ENCODE assay signal across 8 cellular contexts in genomic region chr9:95494416-95495371, GRCh38. TPM values are rescaled to one million over a fixed set of nuclear protein-coding genes. Genes with fewer than 3 reads are reported as not detected.
DNase-seq lines count a peak whose midpoint lies in the region; ATAC-seq and TF ChIP-seq lines count a peak whose summit lies in the region.

No MANE protein-coding gene starts in this region.

- no peaks in the 10 kb centered on the region for H4K20me1 ChIP-seq in MM.1S (ENCODE audit: insufficient read depth, low read length)
- H4K20me1 ChIP-seq in neural cell (ENCODE audit: insufficient read depth): no peaks in the 10 kb centered on the region

- peak; percentile 87 for DNase-seq in ELF-1 (ENCODE audit: low read depth, low spot score)
- peak; percentile 94 for DNase-seq in MM.1S
- DNase-seq in T-helper 1 cell: peak; percentile 58 to 84 (median 78)
- DNase-seq in amniotic epithelial cell (ENCODE audit: low read depth): peak; percentile 84
- peak; percentile 86 for DNase-seq in ureter (ENCODE audit: low spot score)
- DNase-seq in progenitor cell of endocrine pancreas (ENCODE audit: low spot score, unreplicated experiment): no peak

- H2AFZ ChIP-seq in MM.1S (ENCODE audit: low read length) (peak overlapping the region; percentile 63), neural cell (ENCODE audit: low read depth, low read length) (no peak overlapping the region)

- ATAC-seq in GM21619 (IDR thresholded peaks at IDR 0.05; ENCODE audit: unreplicated experiment): peak; percentile 95

- H3K4me1 Mint-ChIP-seq in progenitor cell of endocrine pancreas (ENCODE audit: low read depth): peaks cover 39% of the 10 kb centered on the region

- H3K27me3 Mint-ChIP-seq in progenitor cell of endocrine pancreas: no peaks in the 10 kb centered on the region

- H3K79me2 ChIP-seq in MM.1S (ENCODE audit: low read length) (peaks cover 91% of the 10 kb centered on the region), neural cell (replicated peaks; ENCODE audit: insufficient read depth, low read length) (peaks cover 97% of the 10 kb centered on the region)

- H3K9me2 ChIP-seq in MM.1S (replicated peaks; ENCODE audit: insufficient read depth, low read length): no peaks in the 10 kb centered on the region
- no peaks in the 10 kb centered on the region for H3K9me2 ChIP-seq in neural cell (ENCODE audit: insufficient read depth, low read length)

- H3K9ac ChIP-seq in MM.1S (ENCODE audit: low read length) (peak overlapping the region; percentile 68), neural cell (ENCODE audit: low read length) (peak overlapping the region; percentile 64)

- TF ChIP-seq CTCF in MM.1S (IDR thresholded peaks at IDR 0.05; ENCODE audit: low read length) (no peak), neural cell (IDR thresholded peaks at IDR 0.05; ENCODE audit: poor library complexity, severe bottlenecking) (no peak), progenitor cell of endocrine pancreas (IDR thresholded peaks at IDR 0.05; ENCODE audit: unreplicated experiment) (no peak)

- TF ChIP-seq RAD21 in neural cell (conservative IDR thresholded peaks at IDR 0.05): no peak

- H3K27me3 ChIP-seq in MM.1S (replicated peaks; ENCODE audit: insufficient read depth, low read length) (no peaks in the 10 kb centered on the region), neural cell (ENCODE audit: insufficient read depth, low read depth, low read length) (no peaks in the 10 kb centered on the region)

- H3K36me3 ChIP-seq in MM.1S (replicated peaks; ENCODE audit: insufficient read depth, low read length) (no peaks in the 10 kb centered on the region), neural cell (ENCODE audit: insufficient read depth, low read length) (peaks cover 5% of the 10 kb centered on the region)

- H3K9me3 ChIP-seq in MM.1S (replicated peaks; ENCODE audit: insufficient read depth, low read length) (no peaks in the 10 kb centered on the region), neural cell (ENCODE audit: low read length) (no peaks in the 10 kb centered on the region)

- peak overlapping the region; percentile 64 for H3K4me3 ChIP-seq in MM.1S (ENCODE audit: low read length)
- H3K4me3 ChIP-seq in neural cell (ENCODE audit: low read length): peak overlapping the region; percentile 60

- no peak overlapping the region for H3K27ac Mint-ChIP-seq in progenitor cell of endocrine pancreas

- H3K4me3 Mint-ChIP-seq in progenitor cell of endocrine pancreas (ENCODE audit: low read depth): no peak overlapping the region

- H3K27ac ChIP-seq in MM.1S (ENCODE audit: low read length) (peak overlapping the region; percentile 98), neural cell (ENCODE audit: low read length) (peak overlapping the region; percentile 79)

- H3F3A ChIP-seq in MM.1S (ENCODE audit: insufficient read depth, low read length) (peaks cover 30% of the 10 kb centered on the region), neural cell (ENCODE audit: insufficient read depth, low read length, poor library complexity, severe bottlenecking) (no peaks in the 10 kb centered on the region)

- H3K36me3 Mint-ChIP-seq in progenitor cell of endocrine pancreas (ENCODE audit: insufficient read depth): peaks cover 15% of the 10 kb centered on the region

- H3K4me1 ChIP-seq in MM.1S (ENCODE audit: low read length): peaks cover 33% of the 10 kb centered on the region

- H3K4me2 ChIP-seq in MM.1S (ENCODE audit: low read depth, low read length) (peak overlapping the region; percentile 95), neural cell (ENCODE audit: low read length) (no peak overlapping the region)

- H3K9me3 Mint-ChIP-seq in progenitor cell of endocrine pancreas (ENCODE audit: low read depth): no peaks in the 10 kb centered on the region

- TF ChIP-seq EP300 in neural cell (conservative IDR thresholded peaks at IDR 0.05; ENCODE audit: poor library complexity, severe bottlenecking): no peak

TF ChIP-seq in neural cell, 6 proteins besides CTCF, POLR2A, EP300 and RAD21:
- TF ChIP-seq SMC3 (conservative IDR thresholded peaks at IDR 0.05; ENCODE audit: poor library complexity) (no peak), POLR2AphosphoS5 (IDR thresholded peaks at IDR 0.05) (no peak), EZH2 (IDR thresholded peaks at IDR 0.05; ENCODE audit: borderline replicate concordance, insufficient read depth, low read length, poor library complexity, severe bottlenecking) (no peak), TAF1 (IDR thresholded peaks at IDR 0.05; ENCODE audit: low read depth) (no peak), MXI1 (conservative IDR thresholded peaks at IDR 0.05; ENCODE audit: poor library complexity, severe bottlenecking) (no peak)
- TF ChIP-seq, protein P1, sequence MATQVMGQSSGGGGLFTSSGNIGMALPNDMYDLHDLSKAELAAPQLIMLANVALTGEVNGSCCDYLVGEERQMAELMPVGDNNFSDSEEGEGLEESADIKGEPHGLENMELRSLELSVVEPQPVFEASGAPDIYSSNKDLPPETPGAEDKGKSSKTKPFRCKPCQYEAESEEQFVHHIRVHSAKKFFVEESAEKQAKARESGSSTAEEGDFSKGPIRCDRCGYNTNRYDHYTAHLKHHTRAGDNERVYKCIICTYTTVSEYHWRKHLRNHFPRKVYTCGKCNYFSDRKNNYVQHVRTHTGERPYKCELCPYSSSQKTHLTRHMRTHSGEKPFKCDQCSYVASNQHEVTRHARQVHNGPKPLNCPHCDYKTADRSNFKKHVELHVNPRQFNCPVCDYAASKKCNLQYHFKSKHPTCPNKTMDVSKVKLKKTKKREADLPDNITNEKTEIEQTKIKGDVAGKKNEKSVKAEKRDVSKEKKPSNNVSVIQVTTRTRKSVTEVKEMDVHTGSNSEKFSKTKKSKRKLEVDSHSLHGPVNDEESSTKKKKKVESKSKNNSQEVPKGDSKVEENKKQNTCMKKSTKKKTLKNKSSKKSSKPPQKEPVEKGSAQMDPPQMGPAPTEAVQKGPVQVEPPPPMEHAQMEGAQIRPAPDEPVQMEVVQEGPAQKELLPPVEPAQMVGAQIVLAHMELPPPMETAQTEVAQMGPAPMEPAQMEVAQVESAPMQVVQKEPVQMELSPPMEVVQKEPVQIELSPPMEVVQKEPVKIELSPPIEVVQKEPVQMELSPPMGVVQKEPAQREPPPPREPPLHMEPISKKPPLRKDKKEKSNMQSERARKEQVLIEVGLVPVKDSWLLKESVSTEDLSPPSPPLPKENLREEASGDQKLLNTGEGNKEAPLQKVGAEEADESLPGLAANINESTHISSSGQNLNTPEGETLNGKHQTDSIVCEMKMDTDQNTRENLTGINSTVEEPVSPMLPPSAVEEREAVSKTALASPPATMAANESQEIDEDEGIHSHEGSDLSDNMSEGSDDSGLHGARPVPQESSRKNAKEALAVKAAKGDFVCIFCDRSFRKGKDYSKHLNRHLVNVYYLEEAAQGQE (IDR thresholded peaks at IDR 0.05; ENCODE audit: borderline replicate concordance): no peak

RNA-seq across cellular contexts. Expression of gene PTCH1, which starts 22.1 kb away (rescaled TPM):
- polyA plus RNA-seq in neural cell: 15.6 and 20.0 TPM in 2 replicates
- polyA minus RNA-seq in neural cell: 32.9 and 53.0 TPM in 2 replicates
- total RNA-seq in ureter: 81.0 TPM
- 54.9 and 56.3 TPM in 2 replicates for total RNA-seq in progenitor cell of endocrine pancreas
